ENCODE assay signal across 3 cellular contexts in the genomic region with DNA sequence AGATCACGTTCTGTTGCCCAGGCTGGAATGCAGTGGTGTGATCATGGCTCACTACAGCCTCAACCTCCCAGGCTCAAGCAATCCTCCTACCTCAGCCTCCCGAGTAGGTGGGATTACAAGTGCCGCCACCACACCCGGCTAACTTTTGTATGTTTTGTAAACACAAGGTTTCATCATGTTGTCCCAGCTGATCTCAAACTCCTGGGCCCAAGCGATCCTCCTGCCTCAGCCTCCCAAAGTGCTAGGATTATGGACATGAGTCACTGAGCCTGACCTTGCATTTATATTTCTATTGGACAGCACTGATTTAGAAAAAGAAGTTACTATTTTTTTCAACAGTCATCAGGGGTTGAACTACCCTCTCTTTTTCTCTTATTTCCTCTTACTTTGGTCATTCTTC. TPM values are rescaled to one million over a fixed set of nuclear protein-coding genes. Genes with fewer than 3 reads are reported as not detected.
"Had no signal": no experiment of that assay in that cellular context is flagged by ENCODE, and none has a peak within 500 bp of the region (broad histone marks: within the 10 kb centered on the region; RNA-seq: fewer than 3 reads in every experiment).

No MANE protein-coding gene starts in this region.

RNA-seq across cellular contexts. Expression of gene FBN3, which starts 9.9 kb away (rescaled TPM):
- total RNA-seq: LHCN-M2, M059J, MCF 10A had no signal

RNA-seq across cellular contexts. Expression of gene CERS4, which starts 49.8 kb away (rescaled TPM):
- total RNA-seq: LHCN-M2 had no signal
